ENCODE assay signal across 1 cellular context in the genomic region with DNA sequence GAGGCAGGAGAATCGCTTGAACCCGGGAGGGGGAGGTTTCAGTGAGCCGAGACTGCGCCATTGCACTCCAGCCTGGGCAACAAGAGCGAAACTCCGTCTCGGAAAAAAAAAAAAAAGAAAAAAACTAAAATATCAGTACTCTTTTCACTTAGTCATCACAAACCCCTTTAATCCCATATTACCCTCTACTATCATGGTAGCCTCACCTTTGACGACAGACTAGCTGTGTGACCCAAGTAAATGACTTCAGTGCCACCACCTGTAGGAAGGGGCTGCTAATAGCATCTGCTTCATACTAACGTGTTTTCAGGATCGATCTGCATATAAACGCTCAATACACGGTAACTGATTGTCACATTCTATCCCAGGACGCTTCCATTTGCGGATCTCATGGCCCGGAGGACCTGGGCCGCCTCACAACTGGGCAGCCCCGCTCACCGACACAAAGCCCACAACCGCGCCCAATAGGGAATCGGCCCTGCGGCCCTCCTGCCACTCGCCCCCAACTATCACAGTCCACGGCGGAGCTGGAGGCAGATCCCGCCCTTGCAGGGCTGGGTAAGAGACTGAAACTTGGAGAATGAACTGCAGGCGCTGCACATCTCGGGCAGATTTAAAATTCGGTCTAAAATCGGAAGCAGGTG.
TF ChIP-seq lines count a peak whose summit lies in the region.

No MANE protein-coding gene starts in this region.

TF ChIP-seq in K562, 482 proteins besides CTCF, POLR2A, EP300 and RAD21:
- no peak for TF ChIP-seq ZC3H8 (IDR thresholded peaks at IDR 0.05)
- TF ChIP-seq TAF1 (IDR thresholded peaks at IDR 0.05; ENCODE audit: control insufficient read depth, extremely low read depth, insufficient read depth, low read length, severe bottlenecking) = peak; percentile 40
- TF ChIP-seq MBD1 (CRISPR knock-in tag; IDR thresholded peaks at IDR 0.05) = 0 out of 2 replicates have a peak, but pooled peaks have one; percentile 55
- TF ChIP-seq ZNF316 (IDR thresholded peaks at IDR 0.05) = peak; percentile 91
- no peak for TF ChIP-seq MBD2 (IDR thresholded peaks at IDR 0.05; ENCODE audit: borderline replicate concordance, low read depth)
- peak; percentile 72; the same call in 1 of the 2 replicates for TF ChIP-seq CUX1 (CRISPR knock-in tag; IDR thresholded peaks at IDR 0.05)
- TF ChIP-seq UBTF (IDR thresholded peaks at IDR 0.05; ENCODE audit: borderline replicate concordance in 1 of 2, low read depth in 2 of 2, low read length in 2 of 2) = peak in 1 of 2 experiments; percentile 74; a peak in 2 of 4 replicates
- TF ChIP-seq, protein P1, sequence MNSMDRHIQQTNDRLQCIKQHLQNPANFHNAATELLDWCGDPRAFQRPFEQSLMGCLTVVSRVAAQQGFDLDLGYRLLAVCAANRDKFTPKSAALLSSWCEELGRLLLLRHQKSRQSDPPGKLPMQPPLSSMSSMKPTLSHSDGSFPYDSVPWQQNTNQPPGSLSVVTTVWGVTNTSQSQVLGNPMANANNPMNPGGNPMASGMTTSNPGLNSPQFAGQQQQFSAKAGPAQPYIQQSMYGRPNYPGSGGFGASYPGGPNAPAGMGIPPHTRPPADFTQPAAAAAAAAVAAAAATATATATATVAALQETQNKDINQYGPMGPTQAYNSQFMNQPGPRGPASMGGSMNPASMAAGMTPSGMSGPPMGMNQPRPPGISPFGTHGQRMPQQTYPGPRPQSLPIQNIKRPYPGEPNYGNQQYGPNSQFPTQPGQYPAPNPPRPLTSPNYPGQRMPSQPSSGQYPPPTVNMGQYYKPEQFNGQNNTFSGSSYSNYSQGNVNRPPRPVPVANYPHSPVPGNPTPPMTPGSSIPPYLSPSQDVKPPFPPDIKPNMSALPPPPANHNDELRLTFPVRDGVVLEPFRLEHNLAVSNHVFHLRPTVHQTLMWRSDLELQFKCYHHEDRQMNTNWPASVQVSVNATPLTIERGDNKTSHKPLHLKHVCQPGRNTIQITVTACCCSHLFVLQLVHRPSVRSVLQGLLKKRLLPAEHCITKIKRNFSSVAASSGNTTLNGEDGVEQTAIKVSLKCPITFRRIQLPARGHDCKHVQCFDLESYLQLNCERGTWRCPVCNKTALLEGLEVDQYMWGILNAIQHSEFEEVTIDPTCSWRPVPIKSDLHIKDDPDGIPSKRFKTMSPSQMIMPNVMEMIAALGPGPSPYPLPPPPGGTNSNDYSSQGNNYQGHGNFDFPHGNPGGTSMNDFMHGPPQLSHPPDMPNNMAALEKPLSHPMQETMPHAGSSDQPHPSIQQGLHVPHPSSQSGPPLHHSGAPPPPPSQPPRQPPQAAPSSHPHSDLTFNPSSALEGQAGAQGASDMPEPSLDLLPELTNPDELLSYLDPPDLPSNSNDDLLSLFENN (IDR thresholded peaks at IDR 0.05; ENCODE audit: low read depth in 2 of 2, low read length in 2 of 2) = peak in 1 of 2 experiments; percentile 11; a peak in 1 of 4 replicates
- no peak for TF ChIP-seq CTCFL (IDR thresholded peaks at IDR 0.05; ENCODE audit: borderline replicate concordance, insufficient read depth, low read depth, low read length, poor library complexity, severe bottlenecking)
- TF ChIP-seq ETV1 (tag; conservative IDR thresholded peaks at IDR 0.05; ENCODE audit: low read depth) = no peak
- no peak for TF ChIP-seq MTA1 (IDR thresholded peaks at IDR 0.05; ENCODE audit: borderline replicate concordance)
- no peak for TF ChIP-seq LARP7 (IDR thresholded peaks at IDR 0.05)
- TF ChIP-seq MAZ (CRISPR knock-in tag; conservative IDR thresholded peaks at IDR 0.05 in 1 of 2, IDR thresholded peaks at IDR 0.05 in 1 of 2) = peak in 1 of 2 experiments; percentile 47; a peak in 2 of 4 replicates
- TF ChIP-seq ZNF143 (CRISPR knock-in tag; IDR thresholded peaks at IDR 0.05) = no peak
- TF ChIP-seq C11orf30 (IDR thresholded peaks at IDR 0.05; ENCODE audit: low read depth) = peak; percentile 77
- peak; percentile 43; the same call in 1 of the 2 replicates for TF ChIP-seq ZNF431 (CRISPR knock-in tag; IDR thresholded peaks at IDR 0.05)
- TF ChIP-seq ZBTB17 (CRISPR knock-in tag; IDR thresholded peaks at IDR 0.05) = no peak
- TF ChIP-seq MAFG (tag; conservative IDR thresholded peaks at IDR 0.05) = peak; percentile 65
- no peak for TF ChIP-seq SP1 (CRISPR knock-in tag; IDR thresholded peaks at IDR 0.05)
- TF ChIP-seq SRSF7 (optimal IDR thresholded peaks at IDR 0.05; ENCODE audit: low read depth, low read length) = no peak
- no peak for TF ChIP-seq SAFB2 (IDR thresholded peaks at IDR 0.05; ENCODE audit: borderline replicate concordance, low read depth, low read length, severe bottlenecking)
- no peak for TF ChIP-seq BRD4 (IDR thresholded peaks at IDR 0.05)
